29 cellular contexts compared by ENCODE assay signal in the genomic region with DNA sequence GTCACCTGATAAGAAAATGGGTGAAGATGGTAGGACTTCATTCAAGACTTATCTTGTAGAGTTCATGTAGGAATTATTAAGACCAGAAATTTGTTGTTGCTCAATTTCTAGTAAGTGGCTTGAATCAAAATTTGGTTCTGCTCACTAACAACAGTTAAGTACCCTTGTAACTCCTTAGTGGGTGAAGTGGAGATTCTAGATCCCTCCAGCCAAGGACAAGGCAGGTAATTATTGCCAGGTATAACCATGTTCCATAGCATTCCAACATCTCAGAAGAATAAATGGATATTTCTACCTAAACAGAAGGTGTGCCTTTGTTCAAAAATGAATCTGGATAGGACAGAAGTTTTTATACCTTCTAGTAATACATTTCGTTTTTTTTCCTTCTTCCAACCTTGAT.
"Had no signal": no experiment of that assay in that cellular context is flagged by ENCODE, and none has a peak within 500 bp of the region (broad histone marks: within the 10 kb centered on the region; RNA-seq: fewer than 3 reads in every experiment).

No MANE protein-coding gene starts in this region.

- ATAC-seq: activated T-cell treated with anti-CD3 and anti-CD28 coated beads, Interleukin-2, amount 50 U/mL, for 4 hours; Panc1 had no signal

- H3K27ac ChIP-seq: ascending aorta, cardiac muscle cell, SJSA1, VCaP had no signal

- H3K4me3 ChIP-seq: ascending aorta, cardiac muscle cell, SJSA1 had no signal

- H3K4me1 ChIP-seq: ascending aorta had no signal

- H3K9me3 ChIP-seq: ascending aorta, SJSA1 had no signal

- DNase-seq: activated B cell treated with CpG ODN at 0.5 μM for 24 hours; activated CD4-positive, alpha-beta memory T cell treated with anti-CD3 and anti-CD28 coated beads for 36 hours; activated CD4-positive, alpha-beta T cell treated with anti-CD3 and anti-CD28 coated beads for 4 hours; activated CD4-positive, alpha-beta T cell treated with anti-CD3 and anti-CD28 coated beads, Interleukin-2, amount 50 U/mL, for 1 hour; activated CD4-positive, CD25-positive, alpha-beta regulatory T cell treated with anti-CD3 and anti-CD28 coated beads, Interleukin-2, amount 50 U/mL, for 72 hours; activated CD8-positive, alpha-beta memory T cell treated with anti-CD3 and anti-CD28 coated beads, Interleukin-2, amount 50 U/mL, for 4 hours; activated effector memory CD4-positive, alpha-beta T cell treated with anti-CD3 and anti-CD28 coated beads, Interleukin-2, amount 50 U/mL, for 16 hours; activated naive CD4-positive, alpha-beta T cell; activated naive CD4-positive, alpha-beta T cell treated with anti-CD3 and anti-CD28 coated beads, Interleukin-2, amount 50 U/mL, for 16 hours; activated naive CD8-positive, alpha-beta T cell treated with anti-CD3 and anti-CD28 coated beads for 36 hours; activated T-cell treated with anti-CD3 and anti-CD28 coated beads for 4 hours; activated T-cell treated with anti-CD3 and anti-CD28 coated beads, Interleukin-2, amount 50 U/mL, for 4 hours; amygdala; NCI-H1105; NCI-H1417 treated with DMSO at 0.1 percent for 48 hours; NCI-H187 treated with DMSO at 0.1 percent for 48 hours; NCI-H2081; NCI-H345; NCI-H524 treated with DMSO at 0.1 percent for 48 hours; SHP77 treated with DMSO at 0.1 percent for 48 hours; SW 1271; T-helper 1 cell; T-helper 2 cell; T-helper 9 cell had no signal

- H3K27me3 ChIP-seq: ascending aorta, cardiac muscle cell, SJSA1 had no signal

- H3K36me3 ChIP-seq: ascending aorta, cardiac muscle cell, SJSA1 had no signal
